ENCODE assay signal across 7 cellular contexts in the genomic region with DNA sequence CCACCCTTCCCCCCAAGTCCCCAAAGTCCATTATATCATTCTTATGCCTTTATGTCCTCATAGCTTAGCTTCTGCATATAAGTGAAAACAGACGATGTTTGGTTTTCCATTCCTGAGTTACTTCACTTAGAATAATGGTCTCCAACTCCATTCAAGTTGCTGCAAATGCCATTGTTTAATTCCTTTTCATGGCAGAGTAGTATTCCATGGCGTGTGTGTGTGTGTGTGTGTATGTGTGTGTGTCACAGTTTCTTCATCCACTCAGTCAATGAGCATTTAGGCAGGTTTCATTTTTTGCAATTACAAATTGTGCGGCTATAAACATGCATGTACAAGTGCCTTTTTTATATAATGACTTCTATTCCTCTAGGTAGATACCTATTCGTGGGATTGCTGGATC.
"Had no signal": no experiment of that assay in that cellular context is flagged by ENCODE, and none has a peak within 500 bp of the region (broad histone marks: within the 10 kb centered on the region; RNA-seq: fewer than 3 reads in every experiment).

No MANE protein-coding gene starts in this region.

- H3K4me2 ChIP-seq: KMS-11 had no signal

- DNase-seq: IMR-90, KBM-7, KG1 had no signal

- ATAC-seq: HepG2 had no signal

- H3K9ac ChIP-seq: KMS-11 had no signal

- H3K27ac ChIP-seq: HL-60, KMS-11 had no signal

- FAIRE-seq: HepG2, HTR-8/SVneo had no signal
